Comparison of ENCODE assay signal across 8 cellular contexts in the genomic region with DNA sequence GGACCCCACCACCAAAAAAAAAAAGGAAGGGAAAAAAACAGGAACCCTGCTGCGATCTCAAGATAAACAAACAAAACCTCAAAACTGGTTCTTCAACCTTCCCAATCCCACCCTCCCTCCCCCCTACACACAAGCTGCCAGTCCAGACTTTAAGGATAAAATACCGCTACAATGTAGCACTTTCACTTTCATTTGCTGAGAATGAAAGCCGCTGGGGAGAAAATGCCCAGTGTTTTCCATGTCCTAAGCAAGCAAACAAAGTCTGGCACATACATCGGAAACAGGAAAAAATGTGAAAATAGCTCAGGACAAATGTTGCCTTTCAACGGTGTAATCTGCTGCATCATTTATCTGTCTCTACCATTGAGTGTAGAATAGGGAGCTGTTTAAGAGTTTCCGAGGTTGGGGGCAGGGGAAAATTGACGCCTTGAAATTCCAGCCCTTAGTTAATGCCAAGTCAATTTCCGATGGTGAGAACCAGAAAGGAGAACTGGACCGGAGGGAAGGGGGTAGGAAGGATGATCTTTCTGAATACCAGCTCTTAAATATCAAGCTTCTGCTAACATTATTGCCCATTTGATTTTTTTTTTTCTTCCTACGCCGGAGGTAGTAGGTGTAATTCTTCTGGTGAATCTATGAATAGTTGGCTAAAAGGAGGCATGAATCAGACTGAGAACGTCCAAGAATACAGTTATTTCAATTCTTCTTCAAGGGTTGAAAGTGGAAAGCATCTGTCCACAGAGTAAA. TPM values are rescaled to one million over a fixed set of nuclear protein-coding genes. Genes with fewer than 3 reads are reported as not detected.
A peak's percentile ranks its signal among the peaks of the same experiment; 100 is the strongest.
DNase-seq lines count a peak whose midpoint lies in the region; ATAC-seq and TF ChIP-seq lines count a peak whose summit lies in the region.

No MANE protein-coding gene starts in this region.

- H3K27ac Mint-ChIP-seq in brain = peak overlapping the region in 4 of 5 experiments; percentile 77 to 96 (median 86)
- H3K27ac Mint-ChIP-seq in chondrocyte (ENCODE audit: unreplicated experiment) = no peak overlapping the region

- H3K4me3 ChIP-seq in ACC112 (ENCODE audit: low read depth, low read length) (peak overlapping the region; percentile 87), GM12864 (ENCODE audit: low read depth, low read length) (peak overlapping the region; percentile 74), iPS-20b (ENCODE audit: low read length) (peak overlapping the region; percentile 80), skeletal muscle satellite cell (ENCODE audit: low read length) (peak overlapping the region; percentile 76)

- no peak for ATAC-seq in GM18520 (IDR thresholded peaks at IDR 0.05; ENCODE audit: unreplicated experiment)

- no peaks in the 10 kb centered on the region for H3K36me3 ChIP-seq in ACC112 (ENCODE audit: insufficient read depth, low read length)
- no peaks in the 10 kb centered on the region for H3K36me3 ChIP-seq in iPS-20b (ENCODE audit: insufficient read depth, low read depth, low read length)
- H3K36me3 ChIP-seq in skeletal muscle satellite cell (ENCODE audit: insufficient read depth, low read length) = no peaks in the 10 kb centered on the region

- H3K4me1 Mint-ChIP-seq in brain (peaks cover 21% of the 10 kb centered on the region), chondrocyte (ENCODE audit: low read depth) (peaks cover 12% of the 10 kb centered on the region)

- H3K9me3 ChIP-seq in iPS-20b (ENCODE audit: insufficient read depth, low read depth, low read length) (no peaks in the 10 kb centered on the region), skeletal muscle satellite cell (replicated peaks; ENCODE audit: low read length) (no peaks in the 10 kb centered on the region)

- H3K27ac ChIP-seq in ACC112 (ENCODE audit: low read depth, low read length) (peak overlapping the region; percentile 90), iPS-20b (ENCODE audit: low read length) (peak overlapping the region; percentile 25)

- peaks cover 26% of the 10 kb centered on the region for H3K79me2 ChIP-seq in ACC112 (ENCODE audit: control insufficient read depth, insufficient read depth, low read length, unreplicated experiment)

- peak overlapping the region; percentile 84 for H3K4me2 ChIP-seq in skeletal muscle satellite cell (ENCODE audit: low read length)

- TF ChIP-seq CTCF in GM12864 (IDR thresholded peaks at IDR 0.05; ENCODE audit: low read depth, low read length, missing control alignments) (no peak), brain (conservative IDR thresholded peaks at IDR 0.05) (no peak), chondrocyte (IDR thresholded peaks at IDR 0.05) (no peak)

- H3K4me1 ChIP-seq in ACC112 (ENCODE audit: control insufficient read depth, insufficient read depth, low read length, unreplicated experiment) = peaks cover 21% of the 10 kb centered on the region
- H3K4me1 ChIP-seq in iPS-20b (ENCODE audit: insufficient read depth, low read length) = peaks cover 25% of the 10 kb centered on the region; the same call in 1 of the 2 replicates
- H3K4me1 ChIP-seq in skeletal muscle satellite cell (ENCODE audit: control insufficient read depth, insufficient read depth, low read length) = peaks cover 15% of the 10 kb centered on the region

- H3K27me3 ChIP-seq in ACC112 (ENCODE audit: insufficient read depth, low read length) (no peaks in the 10 kb centered on the region), iPS-20b (ENCODE audit: insufficient read depth, low read length) (peaks cover 16% of the 10 kb centered on the region; the same call in 1 of the 2 replicates), skeletal muscle satellite cell (ENCODE audit: control insufficient read depth, insufficient read depth, low read length) (no peaks in the 10 kb centered on the region)

- H3K4me3 Mint-ChIP-seq in brain = no peak overlapping the region
- no peak overlapping the region for H3K4me3 Mint-ChIP-seq in chondrocyte (ENCODE audit: unreplicated experiment)

- H3K27me3 Mint-ChIP-seq in brain = peaks cover 5% of the 10 kb centered on the region
- no peaks in the 10 kb centered on the region for H3K27me3 Mint-ChIP-seq in chondrocyte (ENCODE audit: low read depth)

- H3K36me3 Mint-ChIP-seq in brain (no peaks in the 10 kb centered on the region), chondrocyte (ENCODE audit: low read depth) (no peaks in the 10 kb centered on the region)

- peaks cover 0 to 4% (median 0%) of the 10 kb centered on the region in 5 experiments for H3K9me3 Mint-ChIP-seq in brain
- no peaks in the 10 kb centered on the region for H3K9me3 Mint-ChIP-seq in chondrocyte (ENCODE audit: low read depth)

- H2AFZ ChIP-seq in ACC112 (ENCODE audit: low read length, unreplicated experiment) = peak overlapping the region; percentile 58

- DNase-seq in GM12864 (ENCODE audit: low read depth) (no peak), NCI-H524 treated with DMSO at 0.1 percent for 48 hours (lab: John Stamatoyannopoulos, UW) (peak; percentile 43), chondrocyte (ENCODE audit: low spot score) (no peak)

- H3K9ac ChIP-seq in iPS-20b (ENCODE audit: low read depth, low read length) (peak overlapping the region; percentile 79; the same call in 1 of the 2 replicates), skeletal muscle satellite cell (ENCODE audit: low read depth, low read length) (peak overlapping the region; percentile 84)

RNA-seq across cellular contexts. Expression of a gene that starts 1.2 kb away (rescaled TPM):
- 0.08 TPM for polyA plus RNA-seq in brain (ENCODE audit: insufficient read depth, low read depth, low replicate concordance)
- 41.3 and 44.1 TPM in 2 replicates for total RNA-seq in skeletal muscle satellite cell (2012; rRNA removed)
- 20.0 to 30.1 TPM (median 21.5 TPM) in 3 replicates for total RNA-seq in chondrocyte
